In genomic region chr20:3551681-3552434, GRCh38 we compare ENCODE assay signal across 16 cellular contexts.
DNase-seq lines count a peak whose midpoint lies in the region; ATAC-seq and TF ChIP-seq lines count a peak whose summit lies in the region.
"Had no signal": no experiment of that assay in that cellular context is flagged by ENCODE, and none has a peak within 500 bp of the region (broad histone marks: within the 10 kb centered on the region; RNA-seq: fewer than 3 reads in every experiment).

No MANE protein-coding gene starts in this region.

- intact Hi-C loops in dendritic cell treated with granulocyte-macrophage colony-stimulating factor and Interleukin-4, amounts not matched to agents 40 ng/mL and 50 ng/mL, for 4 days (cut with micrococcal nuclease) = loop anchor here (10.0 kb wide), 1 partner anchor 147 kb away; the partner anchor contains the start of gene DNAAF9

- DNase-seq in stimulated activated naive CD8-positive, alpha-beta T cell treated with anti-CD3 and anti-CD28 coated beads, Interleukin-15, Interleukin-2, amounts not matched to agents 100 U/mL and 50 U/mL, for 24 hours = no peak
- DNase-seq in stimulated activated naive CD8-positive, alpha-beta T cell treated with anti-CD3 and anti-CD28 coated beads, Interleukin-15, amount 100 ng/mL, for 72 hours = no peak
- no peak for DNase-seq in osteocyte (ENCODE audit: extremely low spot score, unreplicated experiment)
- DNase-seq: DND-41, GDM1, NCI-H1436, NCI-H2081, NCI-H524, Peyer's patch, SHP77 had no signal

- H3K27me3 Mint-ChIP-seq in stimulated activated naive CD8-positive, alpha-beta T cell treated with anti-CD3 and anti-CD28 coated beads, Interleukin-15, amount 100 ng/mL, for 72 hours = no peaks in the 10 kb centered on the region
- no peaks in the 10 kb centered on the region for H3K27me3 Mint-ChIP-seq in dendritic cell treated with granulocyte-macrophage colony-stimulating factor and Interleukin-4, amounts not matched to agents 40 ng/mL and 50 ng/mL, for 4 days
- H3K27me3 Mint-ChIP-seq in osteocyte (ENCODE audit: unreplicated experiment) = no peaks in the 10 kb centered on the region

- peaks cover 0 to 2% (median under 1%) of the 10 kb centered on the region in 4 donors for H3K36me3 ChIP-seq in liver (ENCODE audit: control insufficient read depth in 4 of 4, insufficient read depth in 3 of 4, low read depth in 1 of 4, low read length in 3 of 4)

- peak; percentile 57 for ATAC-seq in stimulated activated naive CD8-positive, alpha-beta T cell treated with anti-CD3 and anti-CD28 coated beads, Interleukin-15, Interleukin-2, amounts not matched to agents 100 U/mL and 50 U/mL, for 24 hours
- ATAC-seq in stimulated activated naive CD8-positive, alpha-beta T cell treated with anti-CD3 and anti-CD28 coated beads, Interleukin-15, amount 100 ng/mL, for 72 hours = no peak
- ATAC-seq in HG03571 (IDR thresholded peaks at IDR 0.05; ENCODE audit: unreplicated experiment) = no peak
- ATAC-seq in HG03520 (IDR thresholded peaks at IDR 0.05; ENCODE audit: unreplicated experiment) = no peak
- ATAC-seq in GM18870 (IDR thresholded peaks at IDR 0.05; ENCODE audit: unreplicated experiment) = no peak
- ATAC-seq: GM23338 had no signal

- no peak for TF ChIP-seq RAD21 in liver (IDR thresholded peaks at IDR 0.05)

- no peaks in the 10 kb centered on the region for H3K4me1 Mint-ChIP-seq in stimulated activated naive CD8-positive, alpha-beta T cell treated with anti-CD3 and anti-CD28 coated beads, Interleukin-15, amount 100 ng/mL, for 72 hours
- peaks cover 32% of the 10 kb centered on the region for H3K4me1 Mint-ChIP-seq in dendritic cell treated with granulocyte-macrophage colony-stimulating factor and Interleukin-4, amounts not matched to agents 40 ng/mL and 50 ng/mL, for 4 days (ENCODE audit: low read depth)
- peaks cover 3% of the 10 kb centered on the region for H3K4me1 Mint-ChIP-seq in osteocyte (ENCODE audit: unreplicated experiment)
- H3K4me1 Mint-ChIP-seq: GM23338 had no signal

- no peaks in the 10 kb centered on the region for H3K9me3 ChIP-seq in liver (ENCODE audit: control insufficient read depth in 4 of 4, low read length in 3 of 4)
- H3K9me3 ChIP-seq: Peyer's patch had no signal

- H3K4me3 ChIP-seq in liver (ENCODE audit: low read depth in 1 of 3, low read length in 3 of 3) = no peak overlapping the region
- H3K4me3 ChIP-seq: GM23338, Peyer's patch had no signal

- H3K4me3 Mint-ChIP-seq in stimulated activated naive CD8-positive, alpha-beta T cell treated with anti-CD3 and anti-CD28 coated beads, Interleukin-15, amount 100 ng/mL, for 72 hours = no peak overlapping the region
- no peak overlapping the region for H3K4me3 Mint-ChIP-seq in dendritic cell treated with granulocyte-macrophage colony-stimulating factor and Interleukin-4, amounts not matched to agents 40 ng/mL and 50 ng/mL, for 4 days
- H3K4me3 Mint-ChIP-seq in osteocyte (ENCODE audit: unreplicated experiment) = no peak overlapping the region
- H3K4me3 Mint-ChIP-seq: GM23338 had no signal

- peaks cover 67% of the 10 kb centered on the region for H3K36me3 Mint-ChIP-seq in dendritic cell treated with granulocyte-macrophage colony-stimulating factor and Interleukin-4, amounts not matched to agents 40 ng/mL and 50 ng/mL, for 4 days (ENCODE audit: low read depth)
- peaks cover 26% of the 10 kb centered on the region for H3K36me3 Mint-ChIP-seq in osteocyte (ENCODE audit: unreplicated experiment)

- no peaks in the 10 kb centered on the region for H3K9me3 Mint-ChIP-seq in stimulated activated naive CD8-positive, alpha-beta T cell treated with anti-CD3 and anti-CD28 coated beads, Interleukin-15, amount 100 ng/mL, for 72 hours
- no peaks in the 10 kb centered on the region for H3K9me3 Mint-ChIP-seq in dendritic cell treated with granulocyte-macrophage colony-stimulating factor and Interleukin-4, amounts not matched to agents 40 ng/mL and 50 ng/mL, for 4 days
- no peaks in the 10 kb centered on the region for H3K9me3 Mint-ChIP-seq in osteocyte (ENCODE audit: unreplicated experiment)
- H3K9me3 Mint-ChIP-seq: GM23338 had no signal

- peak overlapping the region; percentile 73 to 81 for H3K27ac ChIP-seq in liver (ENCODE audit: low read depth in 1 of 2, low read length in 2 of 2)
- H3K27ac ChIP-seq: Peyer's patch had no signal

- no peak overlapping the region for H3K9ac ChIP-seq in liver (ENCODE audit: low read depth in 1 of 2, low read length in 2 of 2)

- peak overlapping the region in 1 of 2 donors; percentile 2 for H3K27ac Mint-ChIP-seq in stimulated activated naive CD8-positive, alpha-beta T cell treated with anti-CD3 and anti-CD28 coated beads, Interleukin-15, amount 100 ng/mL, for 72 hours
- peak overlapping the region; percentile 30 for H3K27ac Mint-ChIP-seq in dendritic cell treated with granulocyte-macrophage colony-stimulating factor and Interleukin-4, amounts not matched to agents 40 ng/mL and 50 ng/mL, for 4 days
- H3K27ac Mint-ChIP-seq in osteocyte (ENCODE audit: unreplicated experiment) = no peak overlapping the region
- H3K27ac Mint-ChIP-seq: GM23338 had no signal

- peaks cover 4 to 58% (median 43%) of the 10 kb centered on the region in 4 donors for H3K4me1 ChIP-seq in liver (ENCODE audit: control insufficient read depth in 4 of 4, insufficient read depth in 4 of 4, low read length in 3 of 4)
- H3K4me1 ChIP-seq: Peyer's patch had no signal

- TF ChIP-seq CTCF in liver (IDR thresholded peaks at IDR 0.05; ENCODE audit: low read depth, low read length, missing input control) (no peak), osteocyte (IDR thresholded peaks at IDR 0.05) (no peak)

- no peaks in the 10 kb centered on the region for H3K27me3 ChIP-seq in liver (ENCODE audit: control insufficient read depth in 4 of 4, insufficient read depth in 4 of 4, low read length in 3 of 4)
- H3K27me3 ChIP-seq: Peyer's patch had no signal

TF ChIP-seq in liver, 16 proteins besides CTCF, POLR2A, EP300 and RAD21:
- TF ChIP-seq HNF4A (conservative IDR thresholded peaks at IDR 0.05) = no peak
- no peak for TF ChIP-seq ZBTB33 (IDR thresholded peaks at IDR 0.05)
- TF ChIP-seq ATF3 (IDR thresholded peaks at IDR 0.05) = no peak
- no peak for TF ChIP-seq HNF4G (IDR thresholded peaks at IDR 0.05)
- TF ChIP-seq SP1 (IDR thresholded peaks at IDR 0.05) = no peak
- no peak for TF ChIP-seq JUND (IDR thresholded peaks at IDR 0.05)
- TF ChIP-seq YY1 (IDR thresholded peaks at IDR 0.05) = no peak
- no peak for TF ChIP-seq REST (IDR thresholded peaks at IDR 0.05)
- no peak for TF ChIP-seq TAF1 (conservative IDR thresholded peaks at IDR 0.05)
- TF ChIP-seq MAX (IDR thresholded peaks at IDR 0.05) = no peak
- no peak for TF ChIP-seq NR2F2 (IDR thresholded peaks at IDR 0.05)
- TF ChIP-seq RXRA (IDR thresholded peaks at IDR 0.05) = no peak
- no peak for TF ChIP-seq FOXA1 (IDR thresholded peaks at IDR 0.05)
- TF ChIP-seq EGR1 (IDR thresholded peaks at IDR 0.05; ENCODE audit: low read depth in 2 of 2) = no peak
- no peak for TF ChIP-seq GABPA (IDR thresholded peaks at IDR 0.05 in 1 of 2, conservative IDR thresholded peaks at IDR 0.05 in 1 of 2)
- TF ChIP-seq FOXA2 (IDR thresholded peaks at IDR 0.05) = no peak
TF ChIP-seq in liver: peak in this region for 0.
